4 cellular contexts compared by ENCODE assay signal in genomic region chr19:7859087-7859486, GRCh38. TPM values are rescaled to one million over a fixed set of nuclear protein-coding genes. Genes with fewer than 3 reads are reported as not detected.
"Had no signal": no experiment of that assay in that cellular context is flagged by ENCODE, and none has a peak within 500 bp of the region (broad histone marks: within the 10 kb centered on the region; RNA-seq: fewer than 3 reads in every experiment).

No MANE protein-coding gene starts in this region.

RNA-seq across cellular contexts. Expression of gene PRR36, which starts 15.1 kb away (rescaled TPM):
- total RNA-seq: H4, IMR-90 had no signal

RNA-seq across cellular contexts. Expression of gene TGFBR3L, which starts 55.5 kb away (rescaled TPM):
- total RNA-seq: H4, HT-29, IMR-90, K562 had no signal
- polyA plus RNA-seq: K562 had no signal
